In the genomic region with DNA sequence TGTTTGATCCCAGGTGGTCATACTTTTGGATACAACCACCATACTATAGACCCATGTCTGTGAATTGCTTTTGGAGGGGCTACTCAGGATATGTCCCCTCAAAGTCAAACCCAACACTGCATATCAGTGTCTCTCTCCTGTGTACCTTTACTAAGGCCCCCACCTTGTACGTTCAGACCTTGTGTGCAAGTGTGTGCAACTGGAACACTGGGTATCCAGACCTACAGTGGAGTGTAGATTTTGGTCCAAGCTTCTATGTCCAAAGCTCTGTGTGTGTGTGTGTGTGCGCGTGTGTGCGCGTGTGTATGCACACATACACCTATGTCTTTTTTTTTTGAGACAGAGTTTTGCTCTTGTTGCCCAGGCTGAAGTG, we compare ENCODE assay signal across 15 cellular contexts. TPM values are rescaled to one million over a fixed set of nuclear protein-coding genes. Genes with fewer than 3 reads are reported as not detected.
A peak's percentile ranks its signal among the peaks of the same experiment; 100 is the strongest.
DNase-seq lines count a peak whose midpoint lies in the region; ATAC-seq, FAIRE-seq and TF ChIP-seq lines count a peak whose summit lies in the region.
"Had no signal": no experiment of that assay in that cellular context is flagged by ENCODE, and none has a peak within 500 bp of the region (broad histone marks: within the 10 kb centered on the region; RNA-seq: fewer than 3 reads in every experiment).

No MANE protein-coding gene starts in this region.

- H2BK12ac ChIP-seq in neuronal stem cell (ENCODE audit: low read length), result no peak overlapping the region

- H3K4me3 Mint-ChIP-seq in CD4-positive, alpha-beta memory T cell, result no peak overlapping the region
- H3K4me3 Mint-ChIP-seq: CD4-positive, alpha-beta T cell; GM23338 had no signal

- H3K27me3 Mint-ChIP-seq in CD4-positive, alpha-beta memory T cell, result peaks cover 22 to 34% of the 10 kb centered on the region in 2 donors

- no peak overlapping the region for H3K4me2 ChIP-seq in neuronal stem cell (ENCODE audit: insufficient read depth, low read length, poor library complexity, severe bottlenecking)
- H3K4me2 ChIP-seq: BLaER1, GM23338 had no signal

- no peaks in the 10 kb centered on the region for H3K4me1 Mint-ChIP-seq in CD4-positive, alpha-beta memory T cell
- H3K4me1 Mint-ChIP-seq: GM23338 had no signal

- WGBS in neuronal stem cell (ENCODE audit: extremely low coverage in 2 of 2, insufficient read length in 2 of 2, insufficient replicate concordance in 1 of 2), 2 donors, result no CpG with 5 or more reads among the region's 5 CpGs

- no peak overlapping the region for H4K91ac ChIP-seq in neuronal stem cell (ENCODE audit: low read depth, low read length, poor library complexity)

- FAIRE-seq in GM12891 (lab: Jason Lieb, UNC), result peak; percentile 76

- H3K27ac ChIP-seq in VCaP, result peak overlapping the region; percentile 100
- no peak overlapping the region for H3K27ac ChIP-seq in neuronal stem cell (replicated peaks; ENCODE audit: low read length)
- H3K27ac ChIP-seq in CD4-positive, alpha-beta memory T cell (ENCODE audit: low read depth, low read length), result no peak overlapping the region
- H3K27ac ChIP-seq: BLaER1 had no signal

- peaks cover 0 to 20% (median 7%) of the 10 kb centered on the region in 8 donors for H3K9me3 Mint-ChIP-seq in CD4-positive, alpha-beta memory T cell
- H3K9me3 Mint-ChIP-seq: CD4-positive, alpha-beta T cell had no signal

- H3K4ac ChIP-seq in neuronal stem cell (ENCODE audit: low read length), result no peak overlapping the region

- no peak for ATAC-seq in GM21717 (IDR thresholded peaks at IDR 0.05; ENCODE audit: unreplicated experiment)
- ATAC-seq: GM23338, K562 had no signal

- no peak overlapping the region for H3K4me3 ChIP-seq in neuronal stem cell (ENCODE audit: low read length in 2 of 2)
- H3K4me3 ChIP-seq in CD4-positive, alpha-beta memory T cell (ENCODE audit: low read length in 2 of 2), result no peak overlapping the region
- H3K4me3 ChIP-seq: BLaER1, GM23338, K562 had no signal

- peaks cover 0 to 15% of the 10 kb centered on the region in 2 donors for H3K9me3 ChIP-seq in neuronal stem cell (replicated peaks in 1 of 2; ENCODE audit: control insufficient read depth in 2 of 2, insufficient read depth in 1 of 2, low read depth in 1 of 2, low read length in 2 of 2)
- no peaks in the 10 kb centered on the region for H3K9me3 ChIP-seq in CD4-positive, alpha-beta memory T cell (ENCODE audit: control insufficient read depth in 1 of 2, low read length in 2 of 2)
- H3K9me3 ChIP-seq: BLaER1 had no signal

- TF ChIP-seq CTCF in VCaP (conservative IDR thresholded peaks at IDR 0.05), result no peak

- POLR2A ChIA-PET in CD4-positive, alpha-beta memory T cell (lab: Charles Lee; ENCODE audit: partially characterized antibody), result no interaction called here

- no peak overlapping the region for H2BK120ac ChIP-seq in neuronal stem cell (ENCODE audit: low read depth, low read length)

- H2AK5ac ChIP-seq in neuronal stem cell (ENCODE audit: low read depth, low read length), result no peak overlapping the region

- no peak for DNase-seq in GM12891 (ENCODE audit: insufficient read length, low spot score)
- no peak for DNase-seq in neuronal stem cell (ENCODE audit: low spot score)
- DNase-seq in OCI-M1 (lab: John Stamatoyannopoulos, UW), result no peak
- DNase-seq in CD4-positive, alpha-beta memory T cell, result no peak
- no peak for DNase-seq in activated CD8-positive, alpha-beta memory T cell treated with anti-CD3 and anti-CD28 coated beads, Interleukin-2, amount 50 U/mL, for 48 hours
- DNase-seq: CD4-positive, alpha-beta T cell; DMS79; H7 had no signal

- no peak overlapping the region for H4K8ac ChIP-seq in neuronal stem cell (ENCODE audit: low read depth, low read length)

- H2BK15ac ChIP-seq in neuronal stem cell (ENCODE audit: low read length), result no peak overlapping the region

- H2BK5ac ChIP-seq in neuronal stem cell (ENCODE audit: low read length), result no peak overlapping the region

- intact Hi-C loops in CD4-positive, alpha-beta memory T cell (cut with micrococcal nuclease), result no loop called here

- no peak overlapping the region for H3K27ac Mint-ChIP-seq in CD4-positive, alpha-beta memory T cell
- H3K27ac Mint-ChIP-seq: CD4-positive, alpha-beta T cell; GM23338 had no signal

- TF ChIP-seq POLR2A in GM12891 (IDR thresholded peaks at IDR 0.05; ENCODE audit: low read depth, low read length), result no peak

- H3K18ac ChIP-seq in neuronal stem cell (ENCODE audit: low read length), result no peak overlapping the region

- no peak overlapping the region for H2AFZ ChIP-seq in neuronal stem cell (ENCODE audit: low read length)
- H2AFZ ChIP-seq: GM23338 had no signal

- CTCF ChIA-PET in CD4-positive, alpha-beta memory T cell (lab: Charles Lee; ENCODE audit: partially characterized antibody), result no interaction called here

- H3K14ac ChIP-seq in neuronal stem cell (ENCODE audit: low read length), result no peak overlapping the region

- H3K4me1 ChIP-seq in neuronal stem cell (ENCODE audit: control insufficient read depth in 2 of 2, insufficient read depth in 1 of 2, low read depth in 1 of 2, low read length in 2 of 2), result no peaks in the 10 kb centered on the region
- H3K4me1 ChIP-seq in CD4-positive, alpha-beta memory T cell (ENCODE audit: insufficient read depth, low read length), result no peaks in the 10 kb centered on the region

- no peaks in the 10 kb centered on the region for H3K36me3 Mint-ChIP-seq in CD4-positive, alpha-beta memory T cell

- peaks cover 0 to 4% (median 2%) of the 10 kb centered on the region in 3 experiments for H3K27me3 ChIP-seq in neuronal stem cell (ENCODE audit: control insufficient read depth in 3 of 3, insufficient read depth in 3 of 3, low read depth in 1 of 3, low read length in 3 of 3)
- no peaks in the 10 kb centered on the region for H3K27me3 ChIP-seq in CD4-positive, alpha-beta memory T cell (ENCODE audit: insufficient read depth, low read length)
- H3K27me3 ChIP-seq: BLaER1 had no signal

- H3K79me1 ChIP-seq in neuronal stem cell (ENCODE audit: low read depth, low read length), result no peaks in the 10 kb centered on the region

- H3K36me3 ChIP-seq in neuronal stem cell (replicated peaks in 1 of 2; ENCODE audit: control insufficient read depth in 2 of 2, insufficient read depth in 2 of 2, low read length in 2 of 2), result no peaks in the 10 kb centered on the region
- no peaks in the 10 kb centered on the region for H3K36me3 ChIP-seq in CD4-positive, alpha-beta memory T cell (ENCODE audit: insufficient read depth, low read length)
- H3K36me3 ChIP-seq: BLaER1 had no signal

- no peak overlapping the region for H3K23ac ChIP-seq in neuronal stem cell (ENCODE audit: low read depth, low read length, poor library complexity)

- H3K9ac ChIP-seq in neuronal stem cell (ENCODE audit: low read depth, low read length, poor library complexity), result peak overlapping the region; percentile 15
- H3K9ac ChIP-seq: BLaER1 had no signal

TF ChIP-seq in GM12891, 5 proteins besides CTCF, POLR2A, EP300 and RAD21:
- TF ChIP-seq TAF1 (IDR thresholded peaks at IDR 0.05; ENCODE audit: low read depth, low read length), result no peak
- TF ChIP-seq POLR2AphosphoS5 (IDR thresholded peaks at IDR 0.05; ENCODE audit: low read depth, low read length), result no peak
- TF ChIP-seq SPI1 (IDR thresholded peaks at IDR 0.05; ENCODE audit: low read depth, low read length), result no peak
- no peak for TF ChIP-seq PAX5 (IDR thresholded peaks at IDR 0.05; ENCODE audit: insufficient read depth, low read length, severe bottlenecking)
- no peak for TF ChIP-seq POU2F2 (IDR thresholded peaks at IDR 0.05; ENCODE audit: low read depth, low read length)

RNA-seq across cellular contexts. Expression of a gene that starts 18.0 kb away (rescaled TPM):
- 8.7 TPM for polyA plus RNA-seq in GM12891 (2012; ENCODE audit: low read depth, missing spikeins)
- 0.06 TPM for polyA plus RNA-seq in neuronal stem cell (2013, experiment 1 of 2)
- polyA plus RNA-seq in neuronal stem cell (2013, experiment 2 of 2), result 0.03 TPM
- total RNA-seq in CD4-positive, alpha-beta memory T cell, result not detected
- polyA plus RNA-seq in CD4-positive, alpha-beta memory T cell, result not detected
- total RNA-seq: A673; CD4-positive, alpha-beta T cell; G401; H7 had no signal

RNA-seq across cellular contexts. Expression of a gene that starts 20.0 kb away (rescaled TPM):
- polyA plus RNA-seq in GM12891 (2012; ENCODE audit: low read depth, missing spikeins), result 0.17 TPM
- not detected for polyA plus RNA-seq in neuronal stem cell (2013, experiment 1 of 2)
- not detected for polyA plus RNA-seq in neuronal stem cell (2013, experiment 2 of 2)
- not detected for total RNA-seq in CD4-positive, alpha-beta memory T cell
- not detected for polyA plus RNA-seq in CD4-positive, alpha-beta memory T cell
- total RNA-seq: A673; CD4-positive, alpha-beta T cell; G401; H7; K562 had no signal
- polyA plus RNA-seq: K562 had no signal

RNA-seq across cellular contexts. Expression of a gene that starts 36.5 kb away (rescaled TPM):
- not detected for polyA plus RNA-seq in GM12891 (2012; ENCODE audit: low read depth, missing spikeins)
- not detected for polyA plus RNA-seq in neuronal stem cell (2013, experiment 1 of 2)
- not detected for polyA plus RNA-seq in neuronal stem cell (2013, experiment 2 of 2)
- not detected for total RNA-seq in CD4-positive, alpha-beta memory T cell
- polyA plus RNA-seq in CD4-positive, alpha-beta memory T cell, result not detected
- total RNA-seq: A673; CD4-positive, alpha-beta T cell; G401; GM23338; H7; K562 had no signal
- polyA plus RNA-seq: K562 had no signal

RNA-seq across cellular contexts. Expression of a gene that starts 57.9 kb away (rescaled TPM):
- not detected for polyA plus RNA-seq in GM12891 (2012; ENCODE audit: low read depth, missing spikeins)
- polyA plus RNA-seq in neuronal stem cell (2013, experiment 1 of 2), result not detected
- polyA plus RNA-seq in neuronal stem cell (2013, experiment 2 of 2), result not detected
- not detected for total RNA-seq in CD4-positive, alpha-beta memory T cell
- polyA plus RNA-seq in CD4-positive, alpha-beta memory T cell, result not detected
- total RNA-seq: A673; CD4-positive, alpha-beta T cell; G401; GM23338; H7; K562 had no signal
- polyA plus RNA-seq: GM23338, K562 had no signal
